In the genomic region with DNA sequence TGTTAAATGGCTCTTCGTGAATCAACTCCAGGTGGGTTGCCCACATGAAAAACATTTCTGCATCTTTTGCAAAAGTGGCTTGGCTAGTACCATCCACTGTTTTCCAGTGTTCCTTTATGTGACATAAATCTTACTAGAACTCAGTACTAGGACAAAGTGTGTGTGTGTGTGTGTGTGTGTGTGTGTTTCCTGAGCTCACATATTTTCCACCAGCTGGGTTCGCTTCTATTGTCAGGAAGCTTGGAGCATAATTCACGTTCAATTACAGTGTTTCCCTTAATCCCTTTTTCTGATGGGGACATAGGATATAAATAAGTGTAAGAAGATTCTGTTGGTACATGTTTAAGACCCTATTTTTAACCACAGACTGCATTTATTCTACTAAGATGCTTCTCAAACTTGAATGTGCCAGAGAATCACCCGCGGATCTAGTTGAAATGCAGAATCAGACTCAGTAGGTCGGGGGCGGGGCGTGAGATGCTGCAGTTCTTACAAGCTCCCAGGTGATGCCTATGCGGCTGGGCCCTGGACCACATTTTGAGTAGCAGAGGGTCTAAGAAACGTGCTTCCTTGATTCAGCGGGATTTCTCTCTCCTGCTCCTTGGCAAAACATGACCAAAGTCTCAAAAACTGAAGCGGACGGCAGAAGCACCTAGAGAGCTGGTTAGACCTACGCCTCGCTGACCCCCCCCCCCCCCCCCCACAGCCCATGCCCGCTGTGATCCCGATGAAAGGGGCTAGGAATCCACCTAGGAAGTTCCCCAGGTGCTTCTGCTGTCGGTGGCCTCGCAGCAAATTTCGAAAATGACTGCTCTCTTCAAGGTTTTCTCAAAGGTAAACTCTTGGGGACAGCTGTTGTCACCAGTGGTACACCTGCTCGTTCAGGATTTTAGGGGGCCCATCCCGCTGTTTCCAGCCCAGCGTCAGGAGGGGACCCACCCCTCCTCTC, we compare ENCODE assay signal across 8 cellular contexts. TPM values are rescaled to one million over a fixed set of nuclear protein-coding genes. Genes with fewer than 3 reads are reported as not detected.
A peak's percentile ranks its signal among the peaks of the same experiment; 100 is the strongest.
DNase-seq lines count a peak whose midpoint lies in the region; ATAC-seq, FAIRE-seq and TF ChIP-seq lines count a peak whose summit lies in the region.

No MANE protein-coding gene starts in this region.

- H3K79me2 ChIP-seq in Loucy (ENCODE audit: insufficient read depth, low read length) = no peaks in the 10 kb centered on the region

- H3K9me3 ChIP-seq in Loucy (ENCODE audit: insufficient read depth, low read depth, low read length) (no peaks in the 10 kb centered on the region), colonic mucosa (no peaks in the 10 kb centered on the region)

- H3F3A ChIP-seq in Loucy (ENCODE audit: low read depth) = no peaks in the 10 kb centered on the region

- H3K27ac Mint-ChIP-seq in stimulated activated memory B cell treated with anti-CD40 and anti-IgM and Interleukin-4, amounts not matched to agents 10 μg/mL and 1 μg/mL and 100 μg/mL, for 72 hours = no peak overlapping the region

- H2AFZ ChIP-seq in Loucy (ENCODE audit: low read length) = peak overlapping the region; percentile 70

- peak; percentile 1 for ATAC-seq in activated CD4-positive, CD25-positive, alpha-beta regulatory T cell treated with anti-CD3 and anti-CD28 coated beads, Interleukin-2, amount 50 U/mL, for 24 hours
- no peak for ATAC-seq in stimulated activated memory B cell treated with anti-CD40 and anti-IgM and Interleukin-4, amounts not matched to agents 10 μg/mL and 1 μg/mL and 100 μg/mL, for 72 hours
- no peak for ATAC-seq in GM18861 (IDR thresholded peaks at IDR 0.05; ENCODE audit: unreplicated experiment)

- H3K4me3 ChIP-seq in Loucy (ENCODE audit: low read length, poor library complexity, severe bottlenecking) = peak overlapping the region; percentile 73
- H3K4me3 ChIP-seq in colonic mucosa = peak overlapping the region; percentile 53

- H3K9ac ChIP-seq in Loucy (ENCODE audit: low read depth, low read length, poor library complexity, severe bottlenecking) (peak overlapping the region; percentile 71), colonic mucosa (ENCODE audit: low read depth in 2 of 2, low read length in 2 of 2) (peak overlapping the region; percentile 55 to 66)

- H3K9me3 Mint-ChIP-seq in stimulated activated memory B cell treated with anti-CD40 and anti-IgM and Interleukin-4, amounts not matched to agents 10 μg/mL and 1 μg/mL and 100 μg/mL, for 72 hours = no peaks in the 10 kb centered on the region

- no peaks in the 10 kb centered on the region for H4K20me1 ChIP-seq in Loucy (ENCODE audit: insufficient read depth, low read length, poor library complexity, severe bottlenecking)

- intact Hi-C loops in colonic mucosa (cut with DNase I) = no loop called here

- no peaks in the 10 kb centered on the region for H3K9me2 ChIP-seq in Loucy (replicated peaks; ENCODE audit: low read depth, low read length)

- H3K36me3 ChIP-seq in Loucy (ENCODE audit: insufficient read depth, low read length) = no peaks in the 10 kb centered on the region
- H3K36me3 ChIP-seq in colonic mucosa = no peaks in the 10 kb centered on the region

- peaks cover 4% of the 10 kb centered on the region for H3K4me1 ChIP-seq in Loucy (ENCODE audit: insufficient read depth, low read length, poor library complexity, severe bottlenecking)
- H3K4me1 ChIP-seq in colonic mucosa = no peaks in the 10 kb centered on the region

- H3K27ac ChIP-seq in colonic mucosa = no peak overlapping the region

- no peaks in the 10 kb centered on the region for H3K27me3 ChIP-seq in Loucy (ENCODE audit: insufficient read depth, low read length, poor library complexity, severe bottlenecking)
- H3K27me3 ChIP-seq in colonic mucosa = no peaks in the 10 kb centered on the region

- TF ChIP-seq CTCF in Loucy (conservative IDR thresholded peaks at IDR 0.05; ENCODE audit: low read length) = no peak
- no peak for TF ChIP-seq CTCF in colonic mucosa (IDR thresholded peaks at IDR 0.05)

- H3K4me1 Mint-ChIP-seq in stimulated activated memory B cell treated with anti-CD40 and anti-IgM and Interleukin-4, amounts not matched to agents 10 μg/mL and 1 μg/mL and 100 μg/mL, for 72 hours = peaks cover 6% of the 10 kb centered on the region

- no peaks in the 10 kb centered on the region for H3K36me3 Mint-ChIP-seq in stimulated activated memory B cell treated with anti-CD40 and anti-IgM and Interleukin-4, amounts not matched to agents 10 μg/mL and 1 μg/mL and 100 μg/mL, for 72 hours

- FAIRE-seq in GM18507 (lab: Jason Lieb, UNC) (peak; percentile 48), H54 (lab: Jason Lieb, UNC) (no peak)

- no peak for TF ChIP-seq POLR2A in H54 (IDR thresholded peaks at IDR 0.05; ENCODE audit: low read depth, low read length)

- H3K27me3 Mint-ChIP-seq in stimulated activated memory B cell treated with anti-CD40 and anti-IgM and Interleukin-4, amounts not matched to agents 10 μg/mL and 1 μg/mL and 100 μg/mL, for 72 hours = no peaks in the 10 kb centered on the region

- no peak for DNase-seq in GM18507 (ENCODE audit: extremely low spot score, insufficient read length, low read depth)
- DNase-seq in colonic mucosa = peak; percentile 51
- peak; percentile 19 for DNase-seq in medulla oblongata (ENCODE audit: extremely low spot score)
- DNase-seq in H54 (ENCODE audit: insufficient read length, low spot score) = no peak

- peak overlapping the region; percentile 73 for H3K4me2 ChIP-seq in Loucy (ENCODE audit: low read depth, low read length, poor library complexity, severe bottlenecking)

- H3K4me3 Mint-ChIP-seq in stimulated activated memory B cell treated with anti-CD40 and anti-IgM and Interleukin-4, amounts not matched to agents 10 μg/mL and 1 μg/mL and 100 μg/mL, for 72 hours = peak overlapping the region; percentile 92

RNA-seq across cellular contexts. Expression of a gene that starts 0.8 kb away (rescaled TPM):
- 10 to 100 TPM; 12.3 to 15.4 TPM for total RNA-seq in colonic mucosa

Comparison
In these comparisons a context has a peak if more than half of its experiments do, and no peak if none do; other contexts are left out.
1. DNase-seq: peak in colonic mucosa (single experiment) and medulla oblongata (single experiment); none in GM18507 (single experiment) and H54 (single experiment).
2. ATAC-seq: peak in activated CD4-positive, CD25-positive, alpha-beta regulatory T cell treated with anti-CD3 and anti-CD28 coated beads, Interleukin-2, amount 50 U/mL, for 24 hours (2 of 2); none in stimulated activated memory B cell treated with anti-CD40 and anti-IgM and Interleukin-4, amounts not matched to agents 10 μg/mL and 1 μg/mL and 100 μg/mL, for 72 hours (single experiment) and GM18861 (single experiment).